In the genomic region with DNA sequence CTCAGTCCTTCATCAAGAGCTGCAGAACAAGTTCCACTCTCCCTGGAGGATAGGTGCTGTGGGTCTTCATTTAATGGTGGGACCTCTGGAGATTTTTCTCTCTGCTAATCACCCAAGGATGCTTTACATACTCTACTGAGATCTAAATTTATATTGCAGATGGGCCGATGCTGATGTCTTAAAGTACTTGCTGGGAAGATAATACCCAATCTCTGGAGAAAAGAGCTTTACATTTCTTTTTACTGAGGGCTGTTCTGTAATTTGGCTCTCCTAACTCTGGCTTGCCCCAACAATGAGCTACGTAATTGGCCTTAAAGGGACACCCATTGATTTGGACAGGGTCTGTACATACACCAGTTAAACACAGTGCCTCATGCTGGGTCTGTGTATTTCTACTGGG, we compare ENCODE assay signal across 17 cellular contexts.
DNase-seq lines count a peak whose midpoint lies in the region; TF ChIP-seq lines count a peak whose summit lies in the region.
"Had no signal": no experiment of that assay in that cellular context is flagged by ENCODE, and none has a peak within 500 bp of the region (broad histone marks: within the 10 kb centered on the region; RNA-seq: fewer than 3 reads in every experiment).

No MANE protein-coding gene starts in this region.

- no peaks in the 10 kb centered on the region for H3K79me2 ChIP-seq in Karpas-422 (ENCODE audit: low read length)
- peaks cover 8% of the 10 kb centered on the region for H3K79me2 ChIP-seq in neural progenitor cell (ENCODE audit: low read depth)

- H3K4me3 ChIP-seq in Karpas-422 (ENCODE audit: low read length) (no peak overlapping the region), neural progenitor cell (no peak overlapping the region)
- H3K4me3 ChIP-seq: GM12878, GM23248, HAP-1 had no signal

- H3K36me3 Mint-ChIP-seq in neural progenitor cell, result no peaks in the 10 kb centered on the region
- H3K36me3 Mint-ChIP-seq in activated naive CD4-positive, alpha-beta T cell treated with anti-CD3 and anti-CD28 coated beads for 36 hours (ENCODE audit: low read depth), result peaks cover 1% of the 10 kb centered on the region
- H3K36me3 Mint-ChIP-seq: CD4-positive, alpha-beta memory T cell had no signal

- no peaks in the 10 kb centered on the region for H3F3A ChIP-seq in neural progenitor cell (ENCODE audit: low read depth)

- H3K9me3 ChIP-seq in Karpas-422 (ENCODE audit: low read length) (no peaks in the 10 kb centered on the region; the same call in 1 of the 2 replicates), neural progenitor cell (ENCODE audit: low read depth) (no peaks in the 10 kb centered on the region)
- H3K9me3 ChIP-seq: Caco-2, HAP-1 had no signal

- H3K4me2 ChIP-seq in Karpas-422 (ENCODE audit: low read depth, low read length, poor library complexity, severe bottlenecking), result peak overlapping the region; percentile 66
- peak overlapping the region; percentile 11 for H3K4me2 ChIP-seq in neural progenitor cell

- H4K20me1 ChIP-seq in Karpas-422 (ENCODE audit: insufficient read depth, low read depth, low read length) (no peaks in the 10 kb centered on the region), neural progenitor cell (ENCODE audit: low read depth) (no peaks in the 10 kb centered on the region)

- TF ChIP-seq CTCF in neural progenitor cell (IDR thresholded peaks at IDR 0.05), result no peak

- H3K36me3 ChIP-seq in Karpas-422 (ENCODE audit: insufficient read depth, low read length) (no peaks in the 10 kb centered on the region), neural progenitor cell (no peaks in the 10 kb centered on the region)
- H3K36me3 ChIP-seq: HAP-1 had no signal

- no peaks in the 10 kb centered on the region for H3K9me2 ChIP-seq in Karpas-422 (replicated peaks; ENCODE audit: insufficient read depth, low read length)

- CTCF ChIA-PET in activated naive CD4-positive, alpha-beta T cell treated with anti-CD3 and anti-CD28 coated beads for 36 hours (lab: Charles Lee), result interaction anchor here (0.6 to 0.7 kb wide), 2 partner anchors 15 to 1010 kb away, joined by 3 read pairs; no protein-coding TSS in a partner anchor

- H3K27me3 ChIP-seq in Karpas-422 (ENCODE audit: low read length), result no peaks in the 10 kb centered on the region
- H3K27me3 ChIP-seq in neural progenitor cell, result no peaks in the 10 kb centered on the region

- H3K27ac ChIP-seq in Karpas-422 (ENCODE audit: low read length) (peak overlapping the region; percentile 100), neural progenitor cell (peak overlapping the region; percentile 34)
- H3K27ac ChIP-seq: GM23248 had no signal

- no peak overlapping the region for H3K27ac Mint-ChIP-seq in neural progenitor cell
- no peak overlapping the region for H3K27ac Mint-ChIP-seq in activated naive CD4-positive, alpha-beta T cell treated with anti-CD3 and anti-CD28 coated beads for 36 hours
- H3K27ac Mint-ChIP-seq: CD4-positive, alpha-beta memory T cell; HFFc6 had no signal

- H3K4me3 Mint-ChIP-seq in neural progenitor cell, result no peak overlapping the region
- no peak overlapping the region for H3K4me3 Mint-ChIP-seq in activated naive CD4-positive, alpha-beta T cell treated with anti-CD3 and anti-CD28 coated beads for 36 hours
- H3K4me3 Mint-ChIP-seq: CD4-positive, alpha-beta memory T cell; HFFc6 had no signal

- H3K9ac ChIP-seq in Karpas-422 (ENCODE audit: low read length) (peak overlapping the region; percentile 77), neural progenitor cell (no peak overlapping the region)
- H3K9ac ChIP-seq: GM23248 had no signal

- H3K4me1 Mint-ChIP-seq in neural progenitor cell, result no peaks in the 10 kb centered on the region
- no peaks in the 10 kb centered on the region for H3K4me1 Mint-ChIP-seq in activated naive CD4-positive, alpha-beta T cell treated with anti-CD3 and anti-CD28 coated beads for 36 hours (ENCODE audit: low read depth)
- H3K4me1 Mint-ChIP-seq: CD4-positive, alpha-beta memory T cell had no signal

- peak; percentile 23 for DNase-seq in NCI-H748 (lab: John Stamatoyannopoulos, UW; ENCODE audit: unreplicated experiment)
- no peak for DNase-seq in NCI-H748 treated with DMSO at 0.1 percent for 48 hours (lab: John Stamatoyannopoulos, UW)
- peak; percentile 96 for DNase-seq in Karpas-422
- DNase-seq in neural progenitor cell (ENCODE audit: low spot score), result peak; percentile 21
- DNase-seq in activated naive CD4-positive, alpha-beta T cell treated with anti-CD3 and anti-CD28 coated beads for 36 hours, result no peak
- no peak for DNase-seq in H4 (ENCODE audit: low spot score)
- DNase-seq: C1 segment of cervical spinal cord; Caco-2; CD4-positive, alpha-beta memory T cell; DMS 273 treated with DMSO at 0.1 percent for 48 hours; DMS79; EL; GDM1; GM23248; HFFc6 had no signal

- intact Hi-C loops in activated naive CD4-positive, alpha-beta T cell treated with anti-CD3 and anti-CD28 coated beads for 36 hours (cut with micrococcal nuclease), result no loop called here

- H3K4me1 ChIP-seq in Karpas-422 (ENCODE audit: low read length), result peaks cover 81% of the 10 kb centered on the region
- peaks cover 11% of the 10 kb centered on the region for H3K4me1 ChIP-seq in neural progenitor cell
- H3K4me1 ChIP-seq: Caco-2, HAP-1 had no signal

- H2AFZ ChIP-seq in Karpas-422 (ENCODE audit: low read length), result no peak overlapping the region
- no peak overlapping the region for H2AFZ ChIP-seq in neural progenitor cell (replicated peaks)
- H2AFZ ChIP-seq: GM23248 had no signal

- H3K27me3 Mint-ChIP-seq in neural progenitor cell (ENCODE audit: insufficient read depth, low read depth), result no peaks in the 10 kb centered on the region
- H3K27me3 Mint-ChIP-seq in activated naive CD4-positive, alpha-beta T cell treated with anti-CD3 and anti-CD28 coated beads for 36 hours (ENCODE audit: low read depth), result no peaks in the 10 kb centered on the region
- H3K27me3 Mint-ChIP-seq: CD4-positive, alpha-beta memory T cell had no signal

- peaks cover under 1% of the 10 kb centered on the region for H3K9me3 Mint-ChIP-seq in neural progenitor cell
- peaks cover 4% of the 10 kb centered on the region for H3K9me3 Mint-ChIP-seq in activated naive CD4-positive, alpha-beta T cell treated with anti-CD3 and anti-CD28 coated beads for 36 hours
- H3K9me3 Mint-ChIP-seq: CD4-positive, alpha-beta memory T cell; HFFc6 had no signal

Comparison
In these comparisons a context has a peak if more than half of its experiments do, and no peak if none do; other contexts are left out.
1. DNase-seq: peak in NCI-H748 (single experiment), Karpas-422 (single experiment) and neural progenitor cell (single experiment); none in NCI-H748 treated with DMSO at 0.1 percent for 48 hours (single experiment), activated naive CD4-positive, alpha-beta T cell treated with anti-CD3 and anti-CD28 coated beads for 36 hours (single experiment) and H4 (single experiment).